In genomic region chr1:6783956-6784559, GRCh38 we compare ENCODE assay signal across 8 cellular contexts. TPM values are rescaled to one million over a fixed set of nuclear protein-coding genes. Genes with fewer than 3 reads are reported as not detected.
A peak's percentile ranks its signal among the peaks of the same experiment; 100 is the strongest.
DNase-seq lines count a peak whose midpoint lies in the region; ATAC-seq lines count a peak whose summit lies in the region.

No MANE protein-coding gene starts in this region.

- POLR2A ChIA-PET in activated CD4-positive, alpha-beta T cell treated with anti-CD3 and anti-CD28 coated beads, Interleukin-2, amount 10 ng/mL, durations not matched to agents 7 days and 5 days (lab: Charles Lee): interaction anchor here (0.6 to 1.0 kb wide), 2 partner anchors 14 to 181 kb away, joined by 4 read pairs; no protein-coding TSS in a partner anchor
- POLR2A ChIA-PET in activated naive CD8-positive, alpha-beta T cell treated with anti-CD3 and anti-CD28 coated beads, Interleukin-2, amount 10 ng/mL, durations not matched to agents 7 days and 5 days (lab: Charles Lee): interaction anchor here (0.6 to 2.1 kb wide), 6 partner anchors 18 to 182 kb away, joined by 3 to 13 read pairs (median 6); partner anchors contain the start of gene DNAJC11

- peaks cover 42% of the 10 kb centered on the region for H3K4me1 Mint-ChIP-seq in activated CD4-positive, alpha-beta T cell treated with anti-CD3 and anti-CD28 coated beads, Interleukin-2, amount 10 ng/mL, durations not matched to agents 7 days and 5 days
- H3K4me1 Mint-ChIP-seq in activated naive CD8-positive, alpha-beta T cell treated with anti-CD3 and anti-CD28 coated beads, Interleukin-2, amount 10 ng/mL, durations not matched to agents 7 days and 5 days: peaks cover 32% of the 10 kb centered on the region
- H3K4me1 Mint-ChIP-seq in stimulated activated naive CD8-positive, alpha-beta T cell treated with anti-CD3 and anti-CD28 coated beads, Interleukin-15, amount 100 ng/mL, for 72 hours: peaks cover 54% of the 10 kb centered on the region

- H3K36me3 Mint-ChIP-seq in activated CD4-positive, alpha-beta T cell treated with anti-CD3 and anti-CD28 coated beads, Interleukin-2, amount 10 ng/mL, durations not matched to agents 7 days and 5 days (ENCODE audit: low read depth): peaks cover 20% of the 10 kb centered on the region
- H3K36me3 Mint-ChIP-seq in activated naive CD8-positive, alpha-beta T cell treated with anti-CD3 and anti-CD28 coated beads, Interleukin-2, amount 10 ng/mL, durations not matched to agents 7 days and 5 days: peaks cover 13% of the 10 kb centered on the region

- H3K27ac Mint-ChIP-seq in activated CD4-positive, alpha-beta T cell treated with anti-CD3 and anti-CD28 coated beads, Interleukin-2, amount 10 ng/mL, durations not matched to agents 7 days and 5 days: peak overlapping the region; percentile 91
- peak overlapping the region; percentile 89 for H3K27ac Mint-ChIP-seq in activated naive CD8-positive, alpha-beta T cell treated with anti-CD3 and anti-CD28 coated beads, Interleukin-2, amount 10 ng/mL, durations not matched to agents 7 days and 5 days
- H3K27ac Mint-ChIP-seq in stimulated activated naive CD8-positive, alpha-beta T cell treated with anti-CD3 and anti-CD28 coated beads, Interleukin-15, amount 100 ng/mL, for 72 hours: peak overlapping the region; percentile 93 to 99

- CTCF ChIA-PET in activated CD4-positive, alpha-beta T cell treated with anti-CD3 and anti-CD28 coated beads, Interleukin-2, amount 10 ng/mL, durations not matched to agents 7 days and 5 days (lab: Charles Lee): interaction anchor here (0.8 to 1.1 kb wide), 2 partner anchors 83 to 231 kb away, joined by 3 read pairs; partner anchors contain the start of gene DNAJC11

- no peaks in the 10 kb centered on the region for H3K9me3 ChIP-seq in iPS-18c (ENCODE audit: control insufficient read depth, insufficient read depth, low read length)

- no peak for ATAC-seq in activated naive CD8-positive, alpha-beta T cell treated with anti-CD3 and anti-CD28 coated beads, Interleukin-2, amount 10 ng/mL, durations not matched to agents 7 days and 5 days (ENCODE audit: low read depth)
- no peak for ATAC-seq in stimulated activated naive CD8-positive, alpha-beta T cell treated with anti-CD3 and anti-CD28 coated beads, Interleukin-15, amount 100 ng/mL, for 72 hours

- H3K4me3 Mint-ChIP-seq in activated CD4-positive, alpha-beta T cell treated with anti-CD3 and anti-CD28 coated beads, Interleukin-2, amount 10 ng/mL, durations not matched to agents 7 days and 5 days: peak overlapping the region; percentile 82
- H3K4me3 Mint-ChIP-seq in activated naive CD8-positive, alpha-beta T cell treated with anti-CD3 and anti-CD28 coated beads, Interleukin-2, amount 10 ng/mL, durations not matched to agents 7 days and 5 days: peak overlapping the region; percentile 86
- peak overlapping the region; percentile 92 to 98 for H3K4me3 Mint-ChIP-seq in stimulated activated naive CD8-positive, alpha-beta T cell treated with anti-CD3 and anti-CD28 coated beads, Interleukin-15, amount 100 ng/mL, for 72 hours

- H3K9me3 Mint-ChIP-seq in activated CD4-positive, alpha-beta T cell treated with anti-CD3 and anti-CD28 coated beads, Interleukin-2, amount 10 ng/mL, durations not matched to agents 7 days and 5 days: no peaks in the 10 kb centered on the region
- no peaks in the 10 kb centered on the region for H3K9me3 Mint-ChIP-seq in activated naive CD8-positive, alpha-beta T cell treated with anti-CD3 and anti-CD28 coated beads, Interleukin-2, amount 10 ng/mL, durations not matched to agents 7 days and 5 days
- H3K9me3 Mint-ChIP-seq in stimulated activated naive CD8-positive, alpha-beta T cell treated with anti-CD3 and anti-CD28 coated beads, Interleukin-15, amount 100 ng/mL, for 72 hours: no peaks in the 10 kb centered on the region

- DNase-seq in activated CD4-positive, alpha-beta T cell treated with anti-CD3 and anti-CD28 coated beads, Interleukin-2, amount 10 ng/mL, durations not matched to agents 7 days and 5 days: no peak
- no peak for DNase-seq in activated CD4-positive, alpha-beta T cell treated with anti-CD3 and anti-CD28 coated beads for 4 hours
- DNase-seq in HuH-7 (ENCODE audit: low spot score) (peak; percentile 18), kidney glomerular epithelial cell (lab: John Stamatoyannopoulos, UW) (no peak), NCI-H2081 treated with DMSO at 0.1 percent for 48 hours (lab: John Stamatoyannopoulos, UW) (no peak)
- DNase-seq in activated naive CD8-positive, alpha-beta T cell treated with anti-CD3 and anti-CD28 coated beads, Interleukin-2, amount 10 ng/mL, durations not matched to agents 7 days and 5 days: no peak
- no peak for DNase-seq in stimulated activated naive CD8-positive, alpha-beta T cell treated with anti-CD3 and anti-CD28 coated beads, Interleukin-15, amount 100 ng/mL, for 72 hours

- H3K27me3 Mint-ChIP-seq in activated CD4-positive, alpha-beta T cell treated with anti-CD3 and anti-CD28 coated beads, Interleukin-2, amount 10 ng/mL, durations not matched to agents 7 days and 5 days: no peaks in the 10 kb centered on the region
- no peaks in the 10 kb centered on the region for H3K27me3 Mint-ChIP-seq in activated naive CD8-positive, alpha-beta T cell treated with anti-CD3 and anti-CD28 coated beads, Interleukin-2, amount 10 ng/mL, durations not matched to agents 7 days and 5 days
- H3K27me3 Mint-ChIP-seq in stimulated activated naive CD8-positive, alpha-beta T cell treated with anti-CD3 and anti-CD28 coated beads, Interleukin-15, amount 100 ng/mL, for 72 hours: no peaks in the 10 kb centered on the region

- H3K4me3 ChIP-seq in iPS-18c (ENCODE audit: insufficient read depth, low read depth, low read length): peak overlapping the region; percentile 78

RNA-seq across cellular contexts. Expression of gene CAMTA1, which starts 1.2 kb away (rescaled TPM):
- 10 to 100 TPM; 39.3 to 48.8 TPM for total RNA-seq in activated CD4-positive, alpha-beta T cell treated with anti-CD3 and anti-CD28 coated beads, Interleukin-2, amount 10 ng/mL, durations not matched to agents 7 days and 5 days
- total RNA-seq in activated naive CD8-positive, alpha-beta T cell treated with anti-CD3 and anti-CD28 coated beads, Interleukin-2, amount 10 ng/mL, durations not matched to agents 7 days and 5 days: 10 to 100 TPM; 45.5 to 45.6 TPM
